In the genomic region with DNA sequence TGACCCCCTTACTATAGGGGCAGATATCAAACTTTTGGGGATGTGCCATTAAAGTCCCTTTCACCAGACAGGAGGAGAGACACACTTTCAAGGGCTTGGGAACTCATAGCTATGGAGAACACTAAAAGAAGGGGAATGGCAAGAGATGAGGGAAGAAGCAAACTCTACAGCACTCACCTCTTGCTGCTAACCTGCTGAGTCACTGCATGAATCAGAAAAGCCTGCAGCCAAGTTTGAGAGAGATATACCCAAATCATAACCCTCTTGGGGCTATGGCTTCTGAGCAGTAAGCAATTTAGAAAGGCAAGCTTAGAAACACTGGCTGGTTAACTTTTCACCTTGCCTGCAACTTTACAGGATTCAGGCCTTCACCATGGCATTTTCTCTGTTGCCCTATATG, we compare ENCODE assay signal across 27 cellular contexts.
DNase-seq lines count a peak whose midpoint lies in the region; ATAC-seq and TF ChIP-seq lines count a peak whose summit lies in the region.
"Had no signal": no experiment of that assay in that cellular context is flagged by ENCODE, and none has a peak within 500 bp of the region (broad histone marks: within the 10 kb centered on the region; RNA-seq: fewer than 3 reads in every experiment).

No MANE protein-coding gene starts in this region.

- H3K36me3 ChIP-seq in psoas muscle (ENCODE audit: insufficient read depth in 1 of 2, low read depth in 1 of 2), result no peaks in the 10 kb centered on the region
- H3K36me3 ChIP-seq in brain microvascular endothelial cell (replicated peaks), result no peaks in the 10 kb centered on the region
- H3K36me3 ChIP-seq: ascending aorta, gastroesophageal sphincter, tibial nerve had no signal

- H3K4me3 ChIP-seq in astrocyte of the cerebellum (ENCODE audit: low read depth, low read length), result no peak overlapping the region
- H3K4me3 ChIP-seq in psoas muscle, result no peak overlapping the region
- H3K4me3 ChIP-seq in brain microvascular endothelial cell (ENCODE audit: low read depth, low read length), result no peak overlapping the region
- H3K4me3 ChIP-seq: ascending aorta, gastroesophageal sphincter, tibial nerve had no signal

- TF ChIP-seq CTCF in astrocyte of the cerebellum (IDR thresholded peaks at IDR 0.05; ENCODE audit: low read depth, low read length, missing control alignments), result no peak
- no peak for TF ChIP-seq CTCF in psoas muscle (IDR thresholded peaks at IDR 0.05)
- TF ChIP-seq CTCF in brain microvascular endothelial cell (IDR thresholded peaks at IDR 0.05; ENCODE audit: low read depth, low read length, missing control alignments), result no peak

- no peaks in the 10 kb centered on the region for H3K9me3 ChIP-seq in psoas muscle
- H3K9me3 ChIP-seq: ascending aorta, gastroesophageal sphincter, tibial nerve had no signal

- H3K27ac ChIP-seq in psoas muscle, result no peak overlapping the region
- no peak overlapping the region for H3K27ac ChIP-seq in brain microvascular endothelial cell
- H3K27ac ChIP-seq: ascending aorta, gastroesophageal sphincter, tibial nerve had no signal

- no peak for ATAC-seq in GM21381 (IDR thresholded peaks at IDR 0.05; ENCODE audit: unreplicated experiment)
- no peak for ATAC-seq in psoas muscle
- ATAC-seq: activated CD4-positive, CD25-positive, alpha-beta regulatory T cell treated with anti-CD3 and anti-CD28 coated beads, Interleukin-2, amount 50 U/mL, for 24 hours; CD8-positive, alpha-beta T cell; esophagus mucosa; gastroesophageal sphincter; sciatic nerve; stimulated activated naive CD8-positive, alpha-beta T cell treated with anti-CD3 and anti-CD28 coated beads, Interleukin-15, Interleukin-2, amounts not matched to agents 100 U/mL and 50 U/mL, for 24 hours had no signal

- in situ Hi-C loops in astrocyte of the cerebellum (cut with HindIII; ENCODE audit: low sequenced_read_pairs), result no loop called here
- in situ Hi-C loops in brain microvascular endothelial cell (cut with HindIII; ENCODE audit: low pct_ligation_motif_present, low sequenced_read_pairs), result no loop called here

- intact Hi-C loops in psoas muscle (cut with DNase I), result no loop called here

- H3K4me1 ChIP-seq in psoas muscle, result no peaks in the 10 kb centered on the region
- H3K4me1 ChIP-seq: ascending aorta, gastroesophageal sphincter, tibial nerve had no signal

- DNase-seq in HT1080 (ENCODE audit: low read depth) (peak; percentile 35), astrocyte of the cerebellum (ENCODE audit: low read depth) (peak; percentile 38), glomerular visceral epithelial cell (ENCODE audit: extremely low spot score) (peak; percentile 39), stromal cell of bone marrow (ENCODE audit: low read depth) (peak; percentile 21), psoas muscle (no peak), epidermal melanocyte (ENCODE audit: insufficient read length, low spot score) (no peak), brain microvascular endothelial cell (no peak)
- DNase-seq: activated CD4-positive, alpha-beta memory T cell treated with anti-CD3 and anti-CD28 coated beads for 36 hours; activated CD8-positive, alpha-beta memory T cell treated with anti-CD3 and anti-CD28 coated beads, Interleukin-2, amount 50 U/mL, for 48 hours; CD8-positive, alpha-beta T cell; DMS53; effector CD8-positive, alpha-beta T cell; GF-D8; GOT3; Karpas-422; NCI-H1092; NCI-H1930; NCI-H748 treated with DMSO at 0.1 percent for 48 hours; stimulated activated CD4-positive, alpha-beta T cell treated with anti-CD3 and anti-CD28 coated beads, Interleukin-15, amount 100 ng/mL, for 24 hours; stimulated activated naive CD8-positive, alpha-beta T cell treated with anti-CD3 and anti-CD28 coated beads, Interleukin-15, Interleukin-2, amounts not matched to agents 100 U/mL and 50 U/mL, for 24 hours had no signal

- H3K27me3 ChIP-seq in psoas muscle (ENCODE audit: insufficient read depth in 3 of 3, low read length in 2 of 3) (peaks cover 0 to 2% (median 0%) of the 10 kb centered on the region in 3 donors), brain microvascular endothelial cell (replicated peaks) (no peaks in the 10 kb centered on the region)
- H3K27me3 ChIP-seq: ascending aorta, gastroesophageal sphincter, tibial nerve had no signal

Comparison
In these comparisons a context has a peak if more than half of its experiments do, and no peak if none do; other contexts are left out.
1. DNase-seq: peak in HT1080 (single experiment), astrocyte of the cerebellum (single experiment), glomerular visceral epithelial cell (single experiment) and stromal cell of bone marrow (single experiment); none in psoas muscle (0 of 2), epidermal melanocyte (single experiment) and brain microvascular endothelial cell (single experiment).